In genomic region chr2:44559108-44559507, GRCh38 we compare ENCODE assay signal across 1 cellular context.
TF ChIP-seq lines count a peak whose summit lies in the region.

No MANE protein-coding gene starts in this region.

TF ChIP-seq in HepG2, 621 proteins besides CTCF, POLR2A, EP300 and RAD21 (continued from another document):
- TF ChIP-seq PREB (CRISPR knock-in tag; IDR thresholded peaks at IDR 0.05) (no peak), ZNF234 (CRISPR knock-in tag; conservative IDR thresholded peaks at IDR 0.05) (no peak), ATF7-NPFF (CRISPR knock-in tag; IDR thresholded peaks at IDR 0.05; ENCODE audit: low read depth) (no peak), ZNF350 (CRISPR knock-in tag; IDR thresholded peaks at IDR 0.05; ENCODE audit: borderline replicate concordance, low read depth) (no peak), ZNF33B (CRISPR knock-in tag; IDR thresholded peaks at IDR 0.05) (no peak), ZBTB46 (CRISPR knock-in tag; IDR thresholded peaks at IDR 0.05; ENCODE audit: borderline replicate concordance) (no peak), SNAPC2 (CRISPR knock-in tag; IDR thresholded peaks at IDR 0.05) (no peak), ZNF737 (CRISPR knock-in tag; IDR thresholded peaks at IDR 0.05; ENCODE audit: borderline replicate concordance) (no peak)
- TF ChIP-seq, protein P1, sequence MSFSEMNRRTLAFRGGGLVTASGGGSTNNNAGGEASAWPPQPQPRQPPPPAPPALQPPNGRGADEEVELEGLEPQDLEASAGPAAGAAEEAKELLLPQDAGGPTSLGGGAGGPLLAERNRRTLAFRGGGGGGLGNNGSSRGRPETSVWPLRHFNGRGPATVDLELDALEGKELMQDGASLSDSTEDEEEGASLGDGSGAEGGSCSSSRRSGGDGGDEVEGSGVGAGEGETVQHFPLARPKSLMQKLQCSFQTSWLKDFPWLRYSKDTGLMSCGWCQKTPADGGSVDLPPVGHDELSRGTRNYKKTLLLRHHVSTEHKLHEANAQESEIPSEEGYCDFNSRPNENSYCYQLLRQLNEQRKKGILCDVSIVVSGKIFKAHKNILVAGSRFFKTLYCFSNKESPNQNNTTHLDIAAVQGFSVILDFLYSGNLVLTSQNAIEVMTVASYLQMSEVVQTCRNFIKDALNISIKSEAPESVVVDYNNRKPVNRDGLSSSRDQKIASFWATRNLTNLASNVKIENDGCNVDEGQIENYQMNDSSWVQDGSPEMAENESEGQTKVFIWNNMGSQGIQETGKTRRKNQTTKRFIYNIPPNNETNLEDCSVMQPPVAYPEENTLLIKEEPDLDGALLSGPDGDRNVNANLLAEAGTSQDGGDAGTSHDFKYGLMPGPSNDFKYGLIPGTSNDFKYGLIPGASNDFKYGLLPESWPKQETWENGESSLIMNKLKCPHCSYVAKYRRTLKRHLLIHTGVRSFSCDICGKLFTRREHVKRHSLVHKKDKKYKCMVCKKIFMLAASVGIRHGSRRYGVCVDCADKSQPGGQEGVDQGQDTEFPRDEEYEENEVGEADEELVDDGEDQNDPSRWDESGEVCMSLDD (CRISPR knock-in tag; IDR thresholded peaks at IDR 0.05; ENCODE audit: borderline replicate concordance), result no peak
